In genomic region chr13:24253520-24254150, GRCh38 we compare ENCODE assay signal across 1 cellular context.
TF ChIP-seq lines count a peak whose summit lies in the region.

No MANE protein-coding gene starts in this region.

TF ChIP-seq in HepG2, 621 proteins besides CTCF, POLR2A, EP300 and RAD21:
- no peak for TF ChIP-seq TSC22D2 (CRISPR knock-in tag; IDR thresholded peaks at IDR 0.05; ENCODE audit: borderline replicate concordance)
- no peak for TF ChIP-seq PHF21A (CRISPR knock-in tag; IDR thresholded peaks at IDR 0.05)
- no peak for TF ChIP-seq SALL1 (CRISPR knock-in tag; IDR thresholded peaks at IDR 0.05)
- TF ChIP-seq NCOA5 (CRISPR knock-in tag; IDR thresholded peaks at IDR 0.05) = no peak
- no peak for TF ChIP-seq ZBTB21 (CRISPR knock-in tag; IDR thresholded peaks at IDR 0.05)
- no peak for TF ChIP-seq BORCS8-MEF2B (CRISPR knock-in tag; IDR thresholded peaks at IDR 0.05)
- no peak for TF ChIP-seq GABPB1 (CRISPR knock-in tag; IDR thresholded peaks at IDR 0.05)
- TF ChIP-seq ZBTB34 (CRISPR knock-in tag; IDR thresholded peaks at IDR 0.05) = no peak
- no peak for TF ChIP-seq BCLAF1 (IDR thresholded peaks at IDR 0.05)
- no peak for TF ChIP-seq ZNF792 (CRISPR knock-in tag; IDR thresholded peaks at IDR 0.05)
- no peak for TF ChIP-seq ELF3 (CRISPR knock-in tag; IDR thresholded peaks at IDR 0.05)
- TF ChIP-seq ZSCAN5A (CRISPR knock-in tag; IDR thresholded peaks at IDR 0.05; ENCODE audit: borderline replicate concordance) = no peak
- TF ChIP-seq ZFP91 (CRISPR knock-in tag; IDR thresholded peaks at IDR 0.05; ENCODE audit: borderline replicate concordance) = no peak
- TF ChIP-seq THAP8 (CRISPR knock-in tag; IDR thresholded peaks at IDR 0.05; ENCODE audit: borderline replicate concordance) = no peak
- no peak for TF ChIP-seq ZNF329 (CRISPR knock-in tag; IDR thresholded peaks at IDR 0.05; ENCODE audit: low read depth)
